Comparison of ENCODE assay signal across 15 cellular contexts in the genomic region with DNA sequence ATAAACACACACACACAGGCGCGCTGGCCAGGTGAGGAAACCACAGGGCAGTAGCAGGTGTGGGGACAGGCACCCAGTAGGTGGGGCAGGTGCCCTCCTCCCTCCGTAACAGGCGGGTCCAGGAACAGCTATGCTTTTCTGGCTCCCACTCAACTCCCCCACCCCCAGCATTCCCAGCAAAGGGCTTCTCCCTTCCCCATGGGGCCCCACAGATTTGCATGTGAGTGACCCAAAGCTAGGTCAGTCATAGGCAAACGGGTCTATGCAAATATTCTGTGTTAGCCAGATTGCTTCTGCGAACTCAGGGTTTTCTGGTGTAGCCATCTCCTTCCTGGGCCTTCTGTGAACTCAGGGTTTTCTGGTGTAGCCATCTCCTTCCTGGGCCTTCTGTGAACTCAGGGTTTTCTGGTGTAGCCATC.
DNase-seq lines count a peak whose midpoint lies in the region; ATAC-seq and TF ChIP-seq lines count a peak whose summit lies in the region.
"Had no signal": no experiment of that assay in that cellular context is flagged by ENCODE, and none has a peak within 500 bp of the region (broad histone marks: within the 10 kb centered on the region; RNA-seq: fewer than 3 reads in every experiment).

No MANE protein-coding gene starts in this region.

- H3K27me3 Mint-ChIP-seq in activated CD4-positive, alpha-beta T cell treated with anti-CD3 and anti-CD28 coated beads, Interleukin-2, amount 10 ng/mL, durations not matched to agents 24 days and 14 days: peaks cover 2% of the 10 kb centered on the region
- peaks cover 7 to 17% of the 10 kb centered on the region in 2 donors for H3K27me3 Mint-ChIP-seq in stimulated activated naive B cell treated with anti-CD40 and anti-IgM and Interleukin-4, amounts not matched to agents 10 μg/mL and 1 μg/mL and 100 μg/mL, for 72 hours
- H3K27me3 Mint-ChIP-seq in activated CD4-positive, alpha-beta memory T cell treated with anti-CD3 and anti-CD28 coated beads for 36 hours: peaks cover 12% of the 10 kb centered on the region

- no peak overlapping the region for H3K4me3 Mint-ChIP-seq in activated CD4-positive, alpha-beta T cell treated with anti-CD3 and anti-CD28 coated beads, Interleukin-2, amount 10 ng/mL, durations not matched to agents 24 days and 14 days
- H3K4me3 Mint-ChIP-seq in stimulated activated naive B cell treated with anti-CD40 and anti-IgM and Interleukin-4, amounts not matched to agents 10 μg/mL and 1 μg/mL and 100 μg/mL, for 72 hours: no peak overlapping the region
- no peak overlapping the region for H3K4me3 Mint-ChIP-seq in activated CD4-positive, alpha-beta memory T cell treated with anti-CD3 and anti-CD28 coated beads for 36 hours
- H3K4me3 Mint-ChIP-seq: activated naive CD4-positive, alpha-beta T cell treated with anti-CD3 and anti-CD28 coated beads, Interleukin-2, amount 50 U/mL, for 24 hours had no signal

- H3K27ac Mint-ChIP-seq in activated CD4-positive, alpha-beta T cell treated with anti-CD3 and anti-CD28 coated beads, Interleukin-2, amount 10 ng/mL, durations not matched to agents 24 days and 14 days: no peak overlapping the region
- H3K27ac Mint-ChIP-seq in stimulated activated naive B cell treated with anti-CD40 and anti-IgM and Interleukin-4, amounts not matched to agents 10 μg/mL and 1 μg/mL and 100 μg/mL, for 72 hours: peak overlapping the region; percentile 52
- H3K27ac Mint-ChIP-seq in activated CD4-positive, alpha-beta memory T cell treated with anti-CD3 and anti-CD28 coated beads for 36 hours: no peak overlapping the region
- H3K27ac Mint-ChIP-seq: activated naive CD4-positive, alpha-beta T cell treated with anti-CD3 and anti-CD28 coated beads, Interleukin-2, amount 50 U/mL, for 24 hours had no signal

- H3K9me3 Mint-ChIP-seq in activated CD4-positive, alpha-beta T cell treated with anti-CD3 and anti-CD28 coated beads, Interleukin-2, amount 10 ng/mL, durations not matched to agents 24 days and 14 days: no peaks in the 10 kb centered on the region
- peaks cover 0 to 2% of the 10 kb centered on the region in 2 donors for H3K9me3 Mint-ChIP-seq in stimulated activated naive B cell treated with anti-CD40 and anti-IgM and Interleukin-4, amounts not matched to agents 10 μg/mL and 1 μg/mL and 100 μg/mL, for 72 hours
- peaks cover 4% of the 10 kb centered on the region for H3K9me3 Mint-ChIP-seq in activated CD4-positive, alpha-beta memory T cell treated with anti-CD3 and anti-CD28 coated beads for 36 hours
- H3K9me3 Mint-ChIP-seq: activated naive CD4-positive, alpha-beta T cell treated with anti-CD3 and anti-CD28 coated beads, Interleukin-2, amount 50 U/mL, for 24 hours had no signal

- POLR2A ChIA-PET in RWPE1 (lab: Yijun Ruan, JAX; ENCODE audit: low non-redundant PET): no interaction called here
- POLR2A ChIA-PET in activated CD4-positive, alpha-beta memory T cell treated with anti-CD3 and anti-CD28 coated beads for 36 hours (lab: Charles Lee): no interaction called here

- CTCF ChIA-PET in RWPE1 (lab: Yijun Ruan, JAX): no interaction called here
- CTCF ChIA-PET in activated CD4-positive, alpha-beta memory T cell treated with anti-CD3 and anti-CD28 coated beads for 36 hours (lab: Charles Lee): no interaction called here

- no peaks in the 10 kb centered on the region for H3K36me3 Mint-ChIP-seq in activated CD4-positive, alpha-beta T cell treated with anti-CD3 and anti-CD28 coated beads, Interleukin-2, amount 10 ng/mL, durations not matched to agents 24 days and 14 days (ENCODE audit: low read depth)
- peaks cover 0 to 1% of the 10 kb centered on the region in 2 donors for H3K36me3 Mint-ChIP-seq in stimulated activated naive B cell treated with anti-CD40 and anti-IgM and Interleukin-4, amounts not matched to agents 10 μg/mL and 1 μg/mL and 100 μg/mL, for 72 hours
- no peaks in the 10 kb centered on the region for H3K36me3 Mint-ChIP-seq in activated CD4-positive, alpha-beta memory T cell treated with anti-CD3 and anti-CD28 coated beads for 36 hours
- H3K36me3 Mint-ChIP-seq: activated naive CD4-positive, alpha-beta T cell treated with anti-CD3 and anti-CD28 coated beads, Interleukin-2, amount 50 U/mL, for 24 hours had no signal

- no peak for TF ChIP-seq CTCF in RWPE1 (conservative IDR thresholded peaks at IDR 0.05; ENCODE audit: low read depth)

- peak; percentile 64 for DNase-seq in activated CD4-positive, alpha-beta T cell treated with anti-CD3 and anti-CD28 coated beads, Interleukin-2, amount 10 ng/mL, durations not matched to agents 24 days and 14 days
- no peak for DNase-seq in activated CD4-positive, alpha-beta T cell treated with anti-CD3 and anti-CD28 coated beads, Interleukin-2, amount 50 U/mL, for 48 hours
- DNase-seq in RWPE1 (ENCODE audit: low spot score) (no peak), T-helper 2 cell (no peak)
- no peak for DNase-seq in stimulated activated naive B cell treated with anti-CD40 and anti-IgM and Interleukin-4, amounts not matched to agents 10 μg/mL and 1 μg/mL and 100 μg/mL, for 72 hours
- no peak for DNase-seq in activated CD4-positive, alpha-beta T cell treated with anti-CD3 and anti-CD28 coated beads, Interleukin-2, amount 50 U/mL, for 4 hours
- no peak for DNase-seq in activated CD4-positive, alpha-beta memory T cell treated with anti-CD3 and anti-CD28 coated beads for 36 hours
- DNase-seq: EL, GM23248, KG1, NCI-H446, tibial artery had no signal

- peaks cover 6% of the 10 kb centered on the region for H3K4me1 Mint-ChIP-seq in activated CD4-positive, alpha-beta T cell treated with anti-CD3 and anti-CD28 coated beads, Interleukin-2, amount 10 ng/mL, durations not matched to agents 24 days and 14 days
- peaks cover 37 to 63% of the 10 kb centered on the region in 2 donors for H3K4me1 Mint-ChIP-seq in stimulated activated naive B cell treated with anti-CD40 and anti-IgM and Interleukin-4, amounts not matched to agents 10 μg/mL and 1 μg/mL and 100 μg/mL, for 72 hours
- no peaks in the 10 kb centered on the region for H3K4me1 Mint-ChIP-seq in activated CD4-positive, alpha-beta memory T cell treated with anti-CD3 and anti-CD28 coated beads for 36 hours (ENCODE audit: low read depth)
- H3K4me1 Mint-ChIP-seq: activated naive CD4-positive, alpha-beta T cell treated with anti-CD3 and anti-CD28 coated beads, Interleukin-2, amount 50 U/mL, for 24 hours had no signal

- ATAC-seq in HG03045 (IDR thresholded peaks at IDR 0.05; ENCODE audit: unreplicated experiment): peak; percentile 51
- peak; percentile 54 to 59 for ATAC-seq in stimulated activated naive B cell treated with anti-CD40 and anti-IgM and Interleukin-4, amounts not matched to agents 10 μg/mL and 1 μg/mL and 100 μg/mL, for 72 hours (replicated peaks)
- ATAC-seq: sciatic nerve had no signal

- intact Hi-C loops in activated CD4-positive, alpha-beta T cell treated with anti-CD3 and anti-CD28 coated beads, Interleukin-2, amount 10 ng/mL, durations not matched to agents 24 days and 14 days (cut with micrococcal nuclease): no loop called here
- intact Hi-C loops in activated CD4-positive, alpha-beta memory T cell treated with anti-CD3 and anti-CD28 coated beads for 36 hours (cut with micrococcal nuclease): no loop called here

- peak overlapping the region; percentile 93 for H3K27ac ChIP-seq in RWPE1
- H3K27ac ChIP-seq: GM23248, tibial artery had no signal
